ENCODE assay signal across 8 cellular contexts in genomic region chr22:23849009-23850006, GRCh38.
DNase-seq lines count a peak whose midpoint lies in the region; ATAC-seq and TF ChIP-seq lines count a peak whose summit lies in the region.

No MANE protein-coding gene starts in this region.

- no peaks in the 10 kb centered on the region for H3K9me3 ChIP-seq in DOHH2 (ENCODE audit: control insufficient read depth, insufficient read depth, low read length)
- H3K9me3 ChIP-seq in OCI-LY1 (ENCODE audit: low read length): no peaks in the 10 kb centered on the region

- ATAC-seq in HG02763 (IDR thresholded peaks at IDR 0.05; ENCODE audit: unreplicated experiment): no peak

- H3K27ac Mint-ChIP-seq in nephron: no peak overlapping the region

- H3F3A ChIP-seq in DOHH2 (ENCODE audit: control insufficient read depth, insufficient read depth) (peaks cover 36% of the 10 kb centered on the region), OCI-LY1 (ENCODE audit: insufficient read depth, low read length) (0 out of 2 replicates have a peak, but pooled peaks cover 3% of the 10 kb centered on the region)

- no peaks in the 10 kb centered on the region for H3K79me2 ChIP-seq in DOHH2 (ENCODE audit: control insufficient read depth, low read length)
- H3K79me2 ChIP-seq in OCI-LY1 (ENCODE audit: insufficient read depth, low read length): no peaks in the 10 kb centered on the region

- H3K27me3 ChIP-seq in DOHH2 (ENCODE audit: control insufficient read depth, low read length): no peaks in the 10 kb centered on the region
- H3K27me3 ChIP-seq in OCI-LY1 (ENCODE audit: insufficient read depth, low read length): peaks cover 5% of the 10 kb centered on the region; the same call in 1 of the 2 replicates

- H3K36me3 Mint-ChIP-seq in nephron (ENCODE audit: low read depth): no peaks in the 10 kb centered on the region

- no peak overlapping the region for H3K9ac ChIP-seq in OCI-LY1 (ENCODE audit: low read length)

- H3K4me1 ChIP-seq in DOHH2 (ENCODE audit: control insufficient read depth, low read length) (peaks cover 74% of the 10 kb centered on the region), OCI-LY1 (ENCODE audit: insufficient read depth, low read length, severe bottlenecking) (peaks cover 62% of the 10 kb centered on the region)

- H3K4me3 ChIP-seq in DOHH2 (ENCODE audit: low read length) (peak overlapping the region; percentile 53), OCI-LY1 (ENCODE audit: low read depth, low read length, poor library complexity, severe bottlenecking) (peak overlapping the region; percentile 29)

- H3K27ac ChIP-seq in DOHH2 (ENCODE audit: low read depth, low read length): peak overlapping the region; percentile 90
- peak overlapping the region; percentile 88 for H3K27ac ChIP-seq in OCI-LY1 (ENCODE audit: low read depth, low read length, poor library complexity, severe bottlenecking)

- H3K4me2 ChIP-seq in DOHH2 (ENCODE audit: low read length) (peak overlapping the region; percentile 69), OCI-LY1 (ENCODE audit: low read length) (peak overlapping the region; percentile 39; the same call in 1 of the 2 replicates)

- H3K27me3 Mint-ChIP-seq in nephron (ENCODE audit: low read depth): no peaks in the 10 kb centered on the region

- no peaks in the 10 kb centered on the region for H3K36me3 ChIP-seq in DOHH2 (ENCODE audit: control insufficient read depth, low read length)
- H3K36me3 ChIP-seq in OCI-LY1 (ENCODE audit: insufficient read depth, low read length): no peaks in the 10 kb centered on the region

- DNase-seq in HUDEP-2 (lab: John Stamatoyannopoulos, UW; ENCODE audit: unreplicated experiment in 76 of 76): peak in 64 of 76 experiments; percentile 7 to 82 (median 55)
- peak; percentile 82 for DNase-seq in activated T-cell treated with anti-CD3 and anti-CD28 coated beads for 24 hours (ENCODE audit: low read depth)
- DNase-seq in erythroblast (lab: John Stamatoyannopoulos, UW): peak; percentile 70 to 83
- DNase-seq in stimulated activated naive CD4-positive, alpha-beta T cell (lab: John Stamatoyannopoulos, UW): peak; percentile 57 to 87 (median 80)

- H3K9me2 ChIP-seq in DOHH2 (replicated peaks; ENCODE audit: control insufficient read depth, low read length) (no peaks in the 10 kb centered on the region), OCI-LY1 (ENCODE audit: low read depth, low read length) (no peaks in the 10 kb centered on the region)

- peak; percentile 93 for TF ChIP-seq CTCF in DOHH2 (IDR thresholded peaks at IDR 0.05; ENCODE audit: low read depth, low read length, poor library complexity, severe bottlenecking)
- TF ChIP-seq CTCF in OCI-LY1 (IDR thresholded peaks at IDR 0.05; ENCODE audit: low read length): peak; percentile 90
- TF ChIP-seq CTCF in nephron (IDR thresholded peaks at IDR 0.05; ENCODE audit: unreplicated experiment in 3 of 3): peak; percentile 95 to 99 (median 97)

- H3K4me3 Mint-ChIP-seq in nephron: no peak overlapping the region

- TF ChIP-seq POLR2A in erythroblast (IDR thresholded peaks at IDR 0.05; ENCODE audit: low read length): no peak

- no peaks in the 10 kb centered on the region for H3K9me3 Mint-ChIP-seq in nephron

- H3K4me1 Mint-ChIP-seq in nephron: peaks cover 38% of the 10 kb centered on the region

- H4K20me1 ChIP-seq in DOHH2 (ENCODE audit: control insufficient read depth, insufficient read depth, low read depth, low read length): no peaks in the 10 kb centered on the region
- H4K20me1 ChIP-seq in OCI-LY1 (ENCODE audit: insufficient read depth, low read length): no peaks in the 10 kb centered on the region

- H2AFZ ChIP-seq in OCI-LY1 (ENCODE audit: low read length): no peak overlapping the region
